1 cellular context compared by ENCODE assay signal in the genomic region with DNA sequence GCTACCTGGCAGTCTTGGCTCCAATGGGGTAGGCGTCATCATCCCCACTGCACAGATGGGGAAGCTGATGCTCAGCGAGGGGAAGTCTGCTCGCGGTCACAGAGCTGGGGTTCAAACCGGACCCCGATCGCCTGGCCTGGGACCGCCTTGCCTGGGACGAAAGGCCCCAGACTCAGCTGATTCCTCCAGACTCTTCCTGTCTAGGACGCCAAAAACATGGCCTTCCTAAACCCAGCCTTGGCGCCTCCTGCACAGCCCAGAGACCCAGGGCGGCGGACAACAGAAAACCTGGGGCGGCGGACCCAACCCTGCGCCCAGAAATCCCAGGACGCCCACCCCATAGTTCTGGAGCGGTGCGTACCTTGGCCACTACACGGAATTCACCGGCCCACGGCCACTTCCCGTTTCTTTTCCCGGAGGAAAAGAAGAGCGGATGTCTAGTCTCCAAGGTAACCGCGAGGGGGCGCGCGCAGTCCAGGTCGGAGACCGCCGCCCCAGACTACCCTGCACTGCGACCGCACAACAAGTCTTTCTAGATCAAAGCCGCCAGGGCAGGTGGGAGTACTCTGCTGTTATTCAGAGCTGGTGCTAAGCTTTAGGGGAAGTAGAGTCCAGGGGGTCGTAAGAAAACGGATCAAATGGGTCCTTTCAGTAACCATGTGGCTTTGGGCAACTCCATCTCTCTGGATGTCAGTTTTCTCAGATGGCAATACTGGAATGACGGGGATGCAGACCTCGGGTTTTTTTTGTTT.
TF ChIP-seq lines count a peak whose summit lies in the region.

No MANE protein-coding gene starts in this region.

TF ChIP-seq in SK-N-SH treated with all-trans-retinoic acid at 6 μM for 48 hours, 23 proteins besides CTCF, POLR2A, EP300 and RAD21 (continued from another document):
- TF ChIP-seq PPARA (CRISPR knock-in tag; IDR thresholded peaks at IDR 0.05; ENCODE audit: borderline replicate concordance) (no peak), ZFP30 (CRISPR knock-in tag; IDR thresholded peaks at IDR 0.05) (no peak), GLIS3 (CRISPR knock-in tag; IDR thresholded peaks at IDR 0.05) (no peak), TOX (CRISPR knock-in tag; IDR thresholded peaks at IDR 0.05; ENCODE audit: borderline replicate concordance) (no peak)
- TF ChIP-seq, protein P1, sequence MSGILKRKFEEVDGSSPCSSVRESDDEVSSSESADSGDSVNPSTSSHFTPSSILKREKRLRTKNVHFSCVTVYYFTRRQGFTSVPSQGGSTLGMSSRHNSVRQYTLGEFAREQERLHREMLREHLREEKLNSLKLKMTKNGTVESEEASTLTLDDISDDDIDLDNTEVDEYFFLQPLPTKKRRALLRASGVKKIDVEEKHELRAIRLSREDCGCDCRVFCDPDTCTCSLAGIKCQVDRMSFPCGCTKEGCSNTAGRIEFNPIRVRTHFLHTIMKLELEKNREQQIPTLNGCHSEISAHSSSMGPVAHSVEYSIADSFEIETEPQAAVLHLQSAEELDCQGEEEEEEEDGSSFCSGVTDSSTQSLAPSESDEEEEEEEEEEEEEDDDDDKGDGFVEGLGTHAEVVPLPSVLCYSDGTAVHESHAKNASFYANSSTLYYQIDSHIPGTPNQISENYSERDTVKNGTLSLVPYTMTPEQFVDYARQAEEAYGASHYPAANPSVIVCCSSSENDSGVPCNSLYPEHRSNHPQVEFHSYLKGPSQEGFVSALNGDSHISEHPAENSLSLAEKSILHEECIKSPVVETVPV (CRISPR knock-in tag; IDR thresholded peaks at IDR 0.05) = no peak
